Comparison of ENCODE assay signal across 1 cellular context in the genomic region with DNA sequence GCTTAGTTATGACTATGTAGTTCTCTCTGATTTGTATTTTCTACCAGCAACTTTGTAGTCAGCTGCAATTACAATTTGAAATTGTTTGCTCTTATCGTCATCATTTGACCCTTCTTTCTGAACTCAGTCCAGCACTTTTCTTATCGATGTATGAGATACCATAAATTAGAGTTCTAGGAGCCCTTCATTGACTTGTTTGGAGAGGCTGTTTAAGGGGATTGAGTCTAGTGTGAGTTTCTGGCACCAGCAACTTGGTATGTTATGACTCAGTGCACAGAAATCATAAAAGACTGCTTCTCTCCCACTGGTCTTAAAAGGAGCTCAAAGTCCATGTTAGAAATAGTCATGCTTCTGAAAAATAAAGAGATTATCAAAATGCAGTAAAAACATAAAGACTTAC.
TF ChIP-seq lines count a peak whose summit lies in the region.

No MANE protein-coding gene starts in this region.

TF ChIP-seq in HepG2, 621 proteins besides CTCF, POLR2A, EP300 and RAD21 (continued from another document):
- TF ChIP-seq ZNF441 (CRISPR knock-in tag; IDR thresholded peaks at IDR 0.05; ENCODE audit: borderline replicate concordance) (no peak), ZNF883 (CRISPR knock-in tag; IDR thresholded peaks at IDR 0.05; ENCODE audit: not compliant biosample characterization) (no peak), HDAC1 (CRISPR knock-in tag; IDR thresholded peaks at IDR 0.05) (no peak), CC2D1A (CRISPR knock-in tag; IDR thresholded peaks at IDR 0.05) (no peak)
- TF ChIP-seq, protein P1, sequence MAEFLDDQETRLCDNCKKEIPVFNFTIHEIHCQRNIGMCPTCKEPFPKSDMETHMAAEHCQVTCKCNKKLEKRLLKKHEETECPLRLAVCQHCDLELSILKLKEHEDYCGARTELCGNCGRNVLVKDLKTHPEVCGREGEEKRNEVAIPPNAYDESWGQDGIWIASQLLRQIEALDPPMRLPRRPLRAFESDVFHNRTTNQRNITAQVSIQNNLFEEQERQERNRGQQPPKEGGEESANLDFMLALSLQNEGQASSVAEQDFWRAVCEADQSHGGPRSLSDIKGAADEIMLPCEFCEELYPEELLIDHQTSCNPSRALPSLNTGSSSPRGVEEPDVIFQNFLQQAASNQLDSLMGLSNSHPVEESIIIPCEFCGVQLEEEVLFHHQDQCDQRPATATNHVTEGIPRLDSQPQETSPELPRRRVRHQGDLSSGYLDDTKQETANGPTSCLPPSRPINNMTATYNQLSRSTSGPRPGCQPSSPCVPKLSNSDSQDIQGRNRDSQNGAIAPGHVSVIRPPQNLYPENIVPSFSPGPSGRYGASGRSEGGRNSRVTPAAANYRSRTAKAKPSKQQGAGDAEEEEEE (CRISPR knock-in tag; IDR thresholded peaks at IDR 0.05; ENCODE audit: borderline replicate concordance), result no peak
- TF ChIP-seq, protein P2, sequence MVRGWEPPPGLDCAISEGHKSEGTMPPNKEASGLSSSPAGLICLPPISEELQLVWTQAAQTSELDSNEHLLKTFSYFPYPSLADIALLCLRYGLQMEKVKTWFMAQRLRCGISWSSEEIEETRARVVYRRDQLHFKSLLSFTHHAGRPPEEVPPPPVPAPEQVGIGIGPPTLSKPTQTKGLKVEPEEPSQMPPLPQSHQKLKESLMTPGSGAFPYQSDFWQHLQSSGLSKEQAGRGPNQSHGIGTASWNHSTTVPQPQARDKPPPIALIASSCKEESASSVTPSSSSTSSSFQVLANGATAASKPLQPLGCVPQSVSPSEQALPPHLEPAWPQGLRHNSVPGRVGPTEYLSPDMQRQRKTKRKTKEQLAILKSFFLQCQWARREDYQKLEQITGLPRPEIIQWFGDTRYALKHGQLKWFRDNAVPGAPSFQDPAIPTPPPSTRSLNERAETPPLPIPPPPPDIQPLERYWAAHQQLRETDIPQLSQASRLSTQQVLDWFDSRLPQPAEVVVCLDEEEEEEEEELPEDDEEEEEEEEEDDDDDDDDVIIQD (CRISPR knock-in tag; IDR thresholded peaks at IDR 0.05; ENCODE audit: low read depth), result no peak
TF ChIP-seq in HepG2: peak in this region for 0.
